ENCODE assay signal across 24 cellular contexts in the genomic region with DNA sequence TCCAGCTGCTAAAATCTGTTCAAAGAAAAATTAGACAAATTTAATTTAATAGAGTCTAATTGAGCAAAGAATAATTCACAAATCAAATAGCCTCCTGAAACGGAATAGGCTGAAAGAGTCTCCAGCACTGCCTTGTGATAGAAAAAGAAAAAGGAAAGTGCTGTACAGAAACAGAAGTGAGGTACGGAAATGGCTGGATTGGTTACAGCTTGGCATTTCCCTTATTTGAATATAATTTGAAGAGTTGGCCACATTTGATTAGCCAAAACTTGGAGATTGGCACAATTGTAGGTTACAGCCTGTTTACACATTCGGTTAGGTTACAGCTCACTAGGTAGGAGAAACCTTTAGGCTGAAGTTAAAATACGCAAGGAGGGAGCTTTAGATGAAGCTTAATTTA.
"Had no signal": no experiment of that assay in that cellular context is flagged by ENCODE, and none has a peak within 500 bp of the region (broad histone marks: within the 10 kb centered on the region; RNA-seq: fewer than 3 reads in every experiment).

No MANE protein-coding gene starts in this region.

- H3K4me1 ChIP-seq: colonic mucosa, psoas muscle, suprapubic skin, thyroid gland, uterus had no signal

- H3K36me3 ChIP-seq: colonic mucosa, spleen, suprapubic skin, thyroid gland, uterus had no signal

- ATAC-seq: foreskin keratinocyte; left cardiac atrium; left ventricle myocardium superior; naive thymus-derived CD4-positive, alpha-beta T cell; psoas muscle; sciatic nerve had no signal

- H3K27ac Mint-ChIP-seq: endodermal cell; naive thymus-derived CD4-positive, alpha-beta T cell; nephron progenitor cell; type B pancreatic cell had no signal

- H3K27me3 ChIP-seq: colonic mucosa, foreskin keratinocyte, spleen, suprapubic skin, thyroid gland, uterus had no signal

- H3K4me1 Mint-ChIP-seq: endodermal cell, nephron progenitor cell had no signal

- H3K9me3 ChIP-seq: colonic mucosa, thyroid gland had no signal

- H3K36me3 Mint-ChIP-seq: type B pancreatic cell had no signal

- H3K27ac ChIP-seq: colonic mucosa, foreskin keratinocyte, psoas muscle, suprapubic skin, thyroid gland had no signal

- H3K27me3 Mint-ChIP-seq: type B pancreatic cell had no signal

- H3K4me3 Mint-ChIP-seq: endodermal cell; naive thymus-derived CD4-positive, alpha-beta T cell; nephron progenitor cell; type B pancreatic cell had no signal

- H3K9me3 Mint-ChIP-seq: type B pancreatic cell had no signal

- DNase-seq: colonic mucosa; effector CD4-positive, alpha-beta T cell; endodermal cell; erythroblast; foreskin keratinocyte; kidney; left cardiac atrium; left ventricle myocardium superior; mesendoderm; naive thymus-derived CD4-positive, alpha-beta T cell; nephron progenitor cell; psoas muscle; retina; spleen; stimulated activated CD4-positive, alpha-beta T cell treated with anti-CD3 and anti-CD28 coated beads, Interleukin-15, amount 100 ng/mL, for 24 hours; stimulated activated CD4-positive, alpha-beta T cell treated with anti-CD3 and anti-CD28 coated beads, Interleukin-1b, Interleukin-23, amount 100 ng/mL, for 48 hours; stimulated activated CD4-positive, alpha-beta T cell treated with anti-CD3 and anti-CD28 coated beads, Interleukin-4, amount 100 ng/mL, for 24 hours; stimulated activated naive CD4-positive, alpha-beta T cell treated with Interleukin-2 at 50 U/mL for 16 hours; thyroid gland; uterus had no signal

- H3K4me3 ChIP-seq: colonic mucosa, lung, psoas muscle, spleen, suprapubic skin, thyroid gland, uterus had no signal
